1 cellular context compared by ENCODE assay signal in genomic region chr6:18693923-18694322, GRCh38.
TF ChIP-seq lines count a peak whose summit lies in the region.

No MANE protein-coding gene starts in this region.

TF ChIP-seq in GM23338, 12 proteins besides CTCF, POLR2A, EP300 and RAD21 (continued from another document):
- TF ChIP-seq REST (IDR thresholded peaks at IDR 0.05; ENCODE audit: unreplicated experiment) = no peak
